Comparison of ENCODE assay signal across 17 cellular contexts in genomic region chr6:156887623-156888269, GRCh38.
DNase-seq lines count a peak whose midpoint lies in the region; ATAC-seq and TF ChIP-seq lines count a peak whose summit lies in the region.
"Had no signal": no experiment of that assay in that cellular context is flagged by ENCODE, and none has a peak within 500 bp of the region (broad histone marks: within the 10 kb centered on the region; RNA-seq: fewer than 3 reads in every experiment).

No MANE protein-coding gene starts in this region.

- peak overlapping the region; percentile 43 for H3K27ac Mint-ChIP-seq in activated CD8-positive, alpha-beta T cell treated with anti-CD3 and anti-CD28 coated beads, Interleukin-2, amount 10 ng/mL, durations not matched to agents 7 days and 5 days
- H3K27ac Mint-ChIP-seq in stimulated activated memory B cell treated with anti-CD40 and anti-IgM and Interleukin-4, amounts not matched to agents 10 μg/mL and 1 μg/mL and 100 μg/mL, for 72 hours: peak overlapping the region; percentile 62

- no peak overlapping the region for H3K9ac ChIP-seq in SK-N-SH

- H3K4me3 ChIP-seq in SK-N-SH (ENCODE audit: low read depth in 2 of 2, low read length in 1 of 2): no peak overlapping the region
- no peak overlapping the region for H3K4me3 ChIP-seq in right atrium auricular region
- H3K4me3 ChIP-seq: Peyer's patch, tibial nerve had no signal

- TF ChIP-seq EP300 in SK-N-SH (IDR thresholded peaks at IDR 0.05; ENCODE audit: borderline replicate concordance in 1 of 2, low read depth in 1 of 2, low read length in 1 of 2): 0 out of 4 replicates have a peak, but pooled peaks of 1 of the 2 experiments have one; percentile 11

- H3K27ac ChIP-seq in SK-N-SH (ENCODE audit: low read depth in 2 of 2, low read length in 1 of 2): peak overlapping the region in 1 of 2 experiments; percentile 68; a peak in 2 of 4 replicates
- peak overlapping the region; percentile 51 to 61 for H3K27ac ChIP-seq in right atrium auricular region
- H3K27ac ChIP-seq: 22Rv1 had no signal

- H3K36me3 ChIP-seq in SK-N-SH (replicated peaks in 1 of 2; ENCODE audit: control insufficient read depth in 1 of 2, insufficient read depth in 2 of 2, low read length in 1 of 2) (peaks cover 0 to 3% of the 10 kb centered on the region in 2 experiments), right atrium auricular region (no peaks in the 10 kb centered on the region)
- H3K36me3 ChIP-seq: BE2C, Peyer's patch had no signal

- no peak overlapping the region for H3K4me3 Mint-ChIP-seq in activated CD8-positive, alpha-beta T cell treated with anti-CD3 and anti-CD28 coated beads, Interleukin-2, amount 10 ng/mL, durations not matched to agents 7 days and 5 days
- H3K4me3 Mint-ChIP-seq in stimulated activated memory B cell treated with anti-CD40 and anti-IgM and Interleukin-4, amounts not matched to agents 10 μg/mL and 1 μg/mL and 100 μg/mL, for 72 hours: no peak overlapping the region

- H3K27me3 Mint-ChIP-seq in activated CD8-positive, alpha-beta T cell treated with anti-CD3 and anti-CD28 coated beads, Interleukin-2, amount 10 ng/mL, durations not matched to agents 7 days and 5 days (ENCODE audit: low read depth): no peaks in the 10 kb centered on the region
- H3K27me3 Mint-ChIP-seq in stimulated activated memory B cell treated with anti-CD40 and anti-IgM and Interleukin-4, amounts not matched to agents 10 μg/mL and 1 μg/mL and 100 μg/mL, for 72 hours: no peaks in the 10 kb centered on the region

- peaks cover 99% of the 10 kb centered on the region for H3K79me2 ChIP-seq in SK-N-SH (ENCODE audit: insufficient read depth)

- TF ChIP-seq CTCF in SK-N-SH (IDR thresholded peaks at IDR 0.05): no peak
- TF ChIP-seq CTCF in right atrium auricular region (IDR thresholded peaks at IDR 0.05): no peak

- CTCF ChIA-PET in SK-N-SH (lab: Yijun Ruan, JAX): interaction anchor here (0.6 to 1.1 kb wide), 2 partner anchors 52 to 1209 kb away, joined by 3 read pairs; no protein-coding TSS in a partner anchor
- CTCF ChIA-PET in activated CD8-positive, alpha-beta T cell treated with anti-CD3 and anti-CD28 coated beads, Interleukin-2, amount 10 ng/mL, durations not matched to agents 7 days and 5 days (lab: Charles Lee): interaction anchor here (1.1 kb wide), 1 partner anchor 158 kb away, joined by 3 read pairs; no protein-coding TSS in a partner anchor

- H3K36me3 Mint-ChIP-seq in activated CD8-positive, alpha-beta T cell treated with anti-CD3 and anti-CD28 coated beads, Interleukin-2, amount 10 ng/mL, durations not matched to agents 7 days and 5 days (ENCODE audit: low read depth): no peaks in the 10 kb centered on the region
- H3K36me3 Mint-ChIP-seq in stimulated activated memory B cell treated with anti-CD40 and anti-IgM and Interleukin-4, amounts not matched to agents 10 μg/mL and 1 μg/mL and 100 μg/mL, for 72 hours: peaks cover 13% of the 10 kb centered on the region

- no peaks in the 10 kb centered on the region for H3K9me3 Mint-ChIP-seq in activated CD8-positive, alpha-beta T cell treated with anti-CD3 and anti-CD28 coated beads, Interleukin-2, amount 10 ng/mL, durations not matched to agents 7 days and 5 days (ENCODE audit: insufficient read depth)
- no peaks in the 10 kb centered on the region for H3K9me3 Mint-ChIP-seq in stimulated activated memory B cell treated with anti-CD40 and anti-IgM and Interleukin-4, amounts not matched to agents 10 μg/mL and 1 μg/mL and 100 μg/mL, for 72 hours

- TF ChIP-seq RAD21 in SK-N-SH (IDR thresholded peaks at IDR 0.05; ENCODE audit: low read length): no peak

- no peak; the same call in 2 of the 3 replicates for ATAC-seq in SK-N-SH treated with all-trans-retinoic acid at 6 μM for 48 hours
- no peak for ATAC-seq in activated CD8-positive, alpha-beta T cell treated with anti-CD3 and anti-CD28 coated beads, Interleukin-2, amount 10 ng/mL, durations not matched to agents 7 days and 5 days
- no peak for ATAC-seq in stimulated activated memory B cell treated with anti-CD40 and anti-IgM and Interleukin-4, amounts not matched to agents 10 μg/mL and 1 μg/mL and 100 μg/mL, for 72 hours

- peaks cover 2% of the 10 kb centered on the region for H3F3A ChIP-seq in SK-N-SH (replicated peaks; ENCODE audit: insufficient read depth)

- H3K9me3 ChIP-seq in SK-N-SH: no peaks in the 10 kb centered on the region
- no peaks in the 10 kb centered on the region for H3K9me3 ChIP-seq in right atrium auricular region
- H3K9me3 ChIP-seq: BE2C, Peyer's patch, tibial nerve had no signal

- peaks cover 83% of the 10 kb centered on the region for H4K20me1 ChIP-seq in SK-N-SH (ENCODE audit: insufficient read depth)

- DNase-seq in SK-N-SH (no peak), right atrium auricular region (ENCODE audit: low spot score) (no peak), iPS-NIHi11 (ENCODE audit: low spot score) (no peak), GDM1 (lab: John Stamatoyannopoulos, UW) (no peak), NCI-H187 (lab: John Stamatoyannopoulos, UW) (no peak)
- DNase-seq in activated CD8-positive, alpha-beta T cell treated with anti-CD3 and anti-CD28 coated beads, Interleukin-2, amount 10 ng/mL, durations not matched to agents 7 days and 5 days: no peak
- DNase-seq: amniotic stem cell, BE2C, GF-D8, NCI-H1105, NCI-H82, Peyer's patch, small intestine had no signal

- no peak overlapping the region for H3K4me2 ChIP-seq in SK-N-SH

- no peaks in the 10 kb centered on the region for H3K9me2 ChIP-seq in SK-N-SH

- no peak overlapping the region for H2AFZ ChIP-seq in SK-N-SH (ENCODE audit: low read depth)

- H3K4me1 ChIP-seq in SK-N-SH (ENCODE audit: control insufficient read depth in 1 of 2, insufficient read depth in 2 of 2, low read depth in 1 of 2, low read length in 1 of 2) (peaks cover 0 to 17% of the 10 kb centered on the region in 2 experiments; a peak in 2 of 4 replicates), right atrium auricular region (peaks cover 0 to 73% of the 10 kb centered on the region in 2 donors)

- WGBS in SK-N-SH (ENCODE audit: low lambda C conversion rate): 88% methylated on average over 6 of the region's 6 CpGs

- POLR2A ChIA-PET in SK-N-SH (lab: Yijun Ruan, JAX): no interaction called here
- POLR2A ChIA-PET in activated CD8-positive, alpha-beta T cell treated with anti-CD3 and anti-CD28 coated beads, Interleukin-2, amount 10 ng/mL, durations not matched to agents 7 days and 5 days (lab: Charles Lee): no interaction called here

- peaks cover 28% of the 10 kb centered on the region for H3K4me1 Mint-ChIP-seq in activated CD8-positive, alpha-beta T cell treated with anti-CD3 and anti-CD28 coated beads, Interleukin-2, amount 10 ng/mL, durations not matched to agents 7 days and 5 days (ENCODE audit: low read depth)
- H3K4me1 Mint-ChIP-seq in stimulated activated memory B cell treated with anti-CD40 and anti-IgM and Interleukin-4, amounts not matched to agents 10 μg/mL and 1 μg/mL and 100 μg/mL, for 72 hours: peaks cover 69% of the 10 kb centered on the region

- H3K27me3 ChIP-seq in SK-N-SH (ENCODE audit: insufficient read depth) (no peaks in the 10 kb centered on the region), right atrium auricular region (no peaks in the 10 kb centered on the region)
- H3K27me3 ChIP-seq: BE2C, Peyer's patch, tibial nerve had no signal

TF ChIP-seq in SK-N-SH, 30 proteins besides CTCF, POLR2A, EP300 and RAD21:
- TF ChIP-seq PBX3 (IDR thresholded peaks at IDR 0.05): no peak
- TF ChIP-seq MXI1 (IDR thresholded peaks at IDR 0.05; ENCODE audit: low read depth, low read length): peak; percentile 66; the same call in 1 of the 2 replicates
- peak; percentile 30; the same call in 1 of the 2 replicates for TF ChIP-seq RCOR1 (IDR thresholded peaks at IDR 0.05; ENCODE audit: low read length)

TF ChIP-seq in SK-N-SH treated with all-trans-retinoic acid at 6 μM for 48 hours, 23 proteins besides CTCF, POLR2A, EP300 and RAD21:
- TF ChIP-seq ISL1 (CRISPR knock-in tag; IDR thresholded peaks at IDR 0.05): no peak
- no peak for TF ChIP-seq ARNTL (CRISPR knock-in tag; IDR thresholded peaks at IDR 0.05; ENCODE audit: borderline replicate concordance, low read depth)
- no peak for TF ChIP-seq ZFP3 (CRISPR knock-in tag; IDR thresholded peaks at IDR 0.05)
TF ChIP-seq in SK-N-SH treated with all-trans-retinoic acid at 6 μM for 48 hours: peak in this region for 0.
